ENCODE assay signal across 8 cellular contexts in the genomic region with DNA sequence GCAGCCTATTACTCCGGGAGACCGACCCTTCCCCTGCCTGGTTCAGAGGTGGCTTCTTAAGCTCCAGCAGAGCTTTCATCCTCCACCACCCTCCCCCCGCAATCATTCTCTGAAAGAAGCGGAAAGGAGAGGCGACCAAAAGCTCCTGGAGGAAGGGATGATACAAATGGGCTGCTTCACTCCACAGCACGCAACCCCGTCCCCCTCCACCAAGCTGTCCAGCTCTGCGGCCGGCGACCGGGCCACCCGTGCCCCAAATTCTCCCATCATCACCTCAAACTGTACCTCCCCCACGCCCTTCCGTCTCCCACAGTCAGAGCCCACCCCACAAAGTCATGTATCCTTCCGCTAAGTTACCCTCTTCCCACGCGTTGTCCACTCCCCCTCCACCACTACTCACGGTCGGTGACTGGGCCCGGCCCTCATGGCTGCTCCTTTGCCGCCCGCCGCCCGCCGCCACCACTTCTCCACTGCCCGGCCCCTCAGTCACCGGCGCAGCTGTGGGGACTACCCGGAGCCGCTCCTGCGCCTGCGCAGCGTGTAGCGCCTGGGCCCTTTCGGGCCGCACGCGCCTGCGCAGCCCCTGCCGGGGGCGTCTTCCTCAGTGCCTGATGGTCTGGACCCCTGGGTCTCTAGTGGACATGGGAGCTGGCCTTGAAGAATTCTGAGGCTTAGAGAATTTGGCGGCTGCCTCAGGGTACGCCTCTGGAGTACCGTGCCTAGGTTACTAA. TPM values are rescaled to one million over a fixed set of nuclear protein-coding genes. Genes with fewer than 3 reads are reported as not detected.
DNase-seq lines count a peak whose midpoint lies in the region; TF ChIP-seq lines count a peak whose summit lies in the region.

TSS of gene FAM222B (minus strand) at position 509 of the 731 bp plus-strand sequence. CDS start 76,123 bp downstream, outside the sequence.

- H3K27me3 ChIP-seq in GM23248 (replicated peaks; ENCODE audit: insufficient read depth) (no peaks in the 10 kb centered on the region), Loucy (ENCODE audit: insufficient read depth, low read length, poor library complexity, severe bottlenecking) (no peaks in the 10 kb centered on the region)

- H3K27ac Mint-ChIP-seq in nephron progenitor cell: peak within 1 kb of the TSS; percentile 96
- peak within 1 kb of the TSS; percentile 95 for H3K27ac Mint-ChIP-seq in stimulated activated naive CD8-positive, alpha-beta T cell treated with anti-CD3 and anti-CD28 coated beads, Interleukin-15, Interleukin-2, amounts not matched to agents 100 ng/mL and 50 ng/mL, for 24 hours

- H3K9me2 ChIP-seq in GM23248 (ENCODE audit: insufficient read depth) (no peaks in the 10 kb centered on the region), Loucy (replicated peaks; ENCODE audit: low read depth, low read length) (no peaks in the 10 kb centered on the region)

- DNase-seq in DMS53 (lab: John Stamatoyannopoulos, UW) (peak; percentile 89), GM23248 (peak; percentile 94), SIG-M5 (lab: John Stamatoyannopoulos, UW) (peak; percentile 31), fibroblast of villous mesenchyme (ENCODE audit: low read depth) (peak; percentile 81), nephron progenitor cell (peak; percentile 93)
- peak; percentile 95 for DNase-seq in activated effector memory CD4-positive, alpha-beta T cell treated with anti-CD3 and anti-CD28 coated beads, Interleukin-2, amount 50 U/mL, for 16 hours

- peaks cover 9% of the 10 kb centered on the region for H3F3A ChIP-seq in GM23248 (ENCODE audit: insufficient read depth)
- H3F3A ChIP-seq in Loucy (ENCODE audit: low read depth): no peaks in the 10 kb centered on the region

- H3K36me3 ChIP-seq in GM23248 (ENCODE audit: low read depth): no peaks in the 10 kb centered on the region
- H3K36me3 ChIP-seq in Loucy (ENCODE audit: insufficient read depth, low read length): no peaks in the 10 kb centered on the region

- H3K4me1 Mint-ChIP-seq in nephron progenitor cell: peaks cover 22% of the 10 kb centered on the region
- peaks cover 36% of the 10 kb centered on the region for H3K4me1 Mint-ChIP-seq in stimulated activated naive CD8-positive, alpha-beta T cell treated with anti-CD3 and anti-CD28 coated beads, Interleukin-15, Interleukin-2, amounts not matched to agents 100 ng/mL and 50 ng/mL, for 24 hours (ENCODE audit: low read depth)

- H3K27ac ChIP-seq in GM23248: peak within 1 kb of the TSS; percentile 55

- H3K4me1 ChIP-seq in GM23248 (ENCODE audit: insufficient read depth) (peaks cover 12% of the 10 kb centered on the region; the same call in 1 of the 2 replicates), Loucy (ENCODE audit: insufficient read depth, low read length, poor library complexity, severe bottlenecking) (peaks cover 17% of the 10 kb centered on the region)

- no peak for TF ChIP-seq CTCF in Loucy (conservative IDR thresholded peaks at IDR 0.05; ENCODE audit: low read length)
- peak; percentile 8 for TF ChIP-seq CTCF in fibroblast of villous mesenchyme (IDR thresholded peaks at IDR 0.05; ENCODE audit: insufficient read depth, low read depth, low read length)
- no peak for TF ChIP-seq CTCF in nephron progenitor cell (IDR thresholded peaks at IDR 0.05)

- H3K36me3 Mint-ChIP-seq in nephron progenitor cell (ENCODE audit: low read depth): peaks cover 5% of the 10 kb centered on the region
- peaks cover 3% of the 10 kb centered on the region for H3K36me3 Mint-ChIP-seq in stimulated activated naive CD8-positive, alpha-beta T cell treated with anti-CD3 and anti-CD28 coated beads, Interleukin-15, Interleukin-2, amounts not matched to agents 100 ng/mL and 50 ng/mL, for 24 hours (ENCODE audit: low read depth)

- peaks cover 3% of the 10 kb centered on the region for H3K27me3 Mint-ChIP-seq in nephron progenitor cell (ENCODE audit: low read depth, poor library complexity)
- H3K27me3 Mint-ChIP-seq in stimulated activated naive CD8-positive, alpha-beta T cell treated with anti-CD3 and anti-CD28 coated beads, Interleukin-15, Interleukin-2, amounts not matched to agents 100 ng/mL and 50 ng/mL, for 24 hours: no peaks in the 10 kb centered on the region

- H3K9me3 Mint-ChIP-seq in nephron progenitor cell: no peaks in the 10 kb centered on the region
- no peaks in the 10 kb centered on the region for H3K9me3 Mint-ChIP-seq in stimulated activated naive CD8-positive, alpha-beta T cell treated with anti-CD3 and anti-CD28 coated beads, Interleukin-15, Interleukin-2, amounts not matched to agents 100 ng/mL and 50 ng/mL, for 24 hours

- H3K4me3 ChIP-seq in GM23248: peak within 1 kb of the TSS; percentile 96
- peak within 1 kb of the TSS; percentile 88 for H3K4me3 ChIP-seq in Loucy (ENCODE audit: low read length, poor library complexity, severe bottlenecking)
- H3K4me3 ChIP-seq in fibroblast of villous mesenchyme (ENCODE audit: low read depth, low read length): peak within 1 kb of the TSS; percentile 91

- H3K79me2 ChIP-seq in GM23248 (ENCODE audit: insufficient read depth) (peaks cover 58% of the 10 kb centered on the region), Loucy (ENCODE audit: insufficient read depth, low read length) (peaks cover 48% of the 10 kb centered on the region)

- H4K20me1 ChIP-seq in GM23248 (ENCODE audit: insufficient read depth): no peaks in the 10 kb centered on the region
- H4K20me1 ChIP-seq in Loucy (ENCODE audit: insufficient read depth, low read length, poor library complexity, severe bottlenecking): peaks cover 8% of the 10 kb centered on the region

- H3K4me2 ChIP-seq in GM23248 (ENCODE audit: unreplicated experiment) (peak within 1 kb of the TSS; percentile 98), Loucy (ENCODE audit: low read depth, low read length, poor library complexity, severe bottlenecking) (peak within 1 kb of the TSS; percentile 84)

- H3K9ac ChIP-seq in GM23248 (peak within 1 kb of the TSS; percentile 82), Loucy (ENCODE audit: low read depth, low read length, poor library complexity, severe bottlenecking) (peak within 1 kb of the TSS; percentile 81)

- in situ Hi-C loops in GM23248 (cut with MboI): no loop called here

- peak within 1 kb of the TSS; percentile 97 for H3K4me3 Mint-ChIP-seq in nephron progenitor cell
- H3K4me3 Mint-ChIP-seq in stimulated activated naive CD8-positive, alpha-beta T cell treated with anti-CD3 and anti-CD28 coated beads, Interleukin-15, Interleukin-2, amounts not matched to agents 100 ng/mL and 50 ng/mL, for 24 hours: peak within 1 kb of the TSS; percentile 95

- H3K9me3 ChIP-seq in GM23248 (ENCODE audit: low read depth) (no peaks in the 10 kb centered on the region), Loucy (ENCODE audit: insufficient read depth, low read depth, low read length) (no peaks in the 10 kb centered on the region)

- H2AFZ ChIP-seq in GM23248 (peak within 1 kb of the TSS; percentile 99), Loucy (ENCODE audit: low read length) (peak within 1 kb of the TSS; percentile 93)

- WGBS in GM23248 (ENCODE audit: low coverage in 1 of 2, low lambda C conversion rate in 2 of 2, missing lambda C conversion rate in 2 of 2), 2 experiments: 1 to 2% methylated on average over 41 to 44 of the region's 44 CpGs

RNA-seq across cellular contexts. Expression of gene FAM222B, which starts in this region (rescaled TPM):
- 7.6 and 12.9 TPM in 2 replicates for total RNA-seq in GM23248 (2014; rRNA removed; shearing (Covaris generic))
- polyA plus RNA-seq in GM23248 (2016; fragmentation: Nextera tagmentation; extraction: Ambion mirVana): 11.1 and 11.4 TPM in 2 replicates
- total RNA-seq in fibroblast of villous mesenchyme: 5.5 and 6.9 TPM in 2 replicates

Comparison
In these comparisons a context has a peak if more than half of its experiments do, and no peak if none do; other contexts are left out.
1. Peak in every context shown above with its lines: DNase-seq, H3K4me3 ChIP-seq and H3K27ac ChIP-seq.
2. DNase-seq: peak in every context shown above with its lines; median percentile 95 in activated effector memory CD4-positive, alpha-beta T cell treated with anti-CD3 and anti-CD28 coated beads, Interleukin-2, amount 50 U/mL, for 16 hours; 94 in GM23248; 93 in nephron progenitor cell; 89 in DMS53; 81 in fibroblast of villous mesenchyme; 31 in SIG-M5.